ENCODE assay signal across 18 cellular contexts in genomic region chr7:116443646-116444045, GRCh38. TPM values are rescaled to one million over a fixed set of nuclear protein-coding genes. Genes with fewer than 3 reads are reported as not detected.
DNase-seq lines count a peak whose midpoint lies in the region; ATAC-seq and TF ChIP-seq lines count a peak whose summit lies in the region.
"Had no signal": no experiment of that assay in that cellular context is flagged by ENCODE, and none has a peak within 500 bp of the region (broad histone marks: within the 10 kb centered on the region; RNA-seq: fewer than 3 reads in every experiment).

No MANE protein-coding gene starts in this region.

- no peaks in the 10 kb centered on the region for H3K27me3 ChIP-seq in mammary epithelial cell (ENCODE audit: insufficient read depth, low read length)
- H3K27me3 ChIP-seq in osteoblast (ENCODE audit: insufficient read depth, low read length) = no peaks in the 10 kb centered on the region
- H3K27me3 ChIP-seq: adrenal gland, Peyer's patch had no signal

- H2AFZ ChIP-seq in mammary epithelial cell (ENCODE audit: low read depth, low read length) (no peak overlapping the region), osteoblast (ENCODE audit: low read length) (no peak overlapping the region)
- H2AFZ ChIP-seq: parathyroid adenoma had no signal

- H3K36me3 ChIP-seq in mammary epithelial cell (ENCODE audit: insufficient read depth, low read length) = no peaks in the 10 kb centered on the region
- H3K36me3 ChIP-seq in osteoblast (ENCODE audit: insufficient read depth, low read length) = no peaks in the 10 kb centered on the region
- H3K36me3 ChIP-seq: adrenal gland, Peyer's patch had no signal

- no peaks in the 10 kb centered on the region for H3K4me1 Mint-ChIP-seq in activated CD4-positive, alpha-beta memory T cell treated with anti-CD3 and anti-CD28 coated beads for 36 hours (ENCODE audit: low read depth)
- H3K4me1 Mint-ChIP-seq in mesothelial cell of epicardium = peaks cover 21% of the 10 kb centered on the region
- H3K4me1 Mint-ChIP-seq in effector memory CD8-positive, alpha-beta T cell (ENCODE audit: low read depth in 2 of 2) = no peaks in the 10 kb centered on the region

- no peaks in the 10 kb centered on the region for H3K36me3 Mint-ChIP-seq in activated CD4-positive, alpha-beta memory T cell treated with anti-CD3 and anti-CD28 coated beads for 36 hours
- no peaks in the 10 kb centered on the region for H3K36me3 Mint-ChIP-seq in mesothelial cell of epicardium
- no peaks in the 10 kb centered on the region for H3K36me3 Mint-ChIP-seq in effector memory CD8-positive, alpha-beta T cell (ENCODE audit: insufficient read depth)

- H3K27ac ChIP-seq in mammary epithelial cell (ENCODE audit: insufficient read depth, low read depth, low read length) (peak overlapping the region; percentile 98), osteoblast (ENCODE audit: low read depth, low read length) (peak overlapping the region; percentile 76)
- H3K27ac ChIP-seq: adrenal gland, parathyroid adenoma, Peyer's patch had no signal

- H3K79me2 ChIP-seq in mammary epithelial cell (ENCODE audit: insufficient read depth, low read length) (no peaks in the 10 kb centered on the region), osteoblast (ENCODE audit: insufficient read depth, low read length) (no peaks in the 10 kb centered on the region)
- H3K79me2 ChIP-seq: parathyroid adenoma had no signal

- peaks cover 15% of the 10 kb centered on the region for H3K27me3 Mint-ChIP-seq in activated CD4-positive, alpha-beta memory T cell treated with anti-CD3 and anti-CD28 coated beads for 36 hours
- no peaks in the 10 kb centered on the region for H3K27me3 Mint-ChIP-seq in mesothelial cell of epicardium (ENCODE audit: low read depth)
- H3K27me3 Mint-ChIP-seq in effector memory CD8-positive, alpha-beta T cell = peaks cover 21 to 23% of the 10 kb centered on the region in 2 donors

- peak overlapping the region; percentile 54 for H3K9ac ChIP-seq in mammary epithelial cell (ENCODE audit: insufficient read depth, low read length)
- H3K9ac ChIP-seq: parathyroid adenoma had no signal

- no peak overlapping the region for H3K4me3 Mint-ChIP-seq in activated CD4-positive, alpha-beta memory T cell treated with anti-CD3 and anti-CD28 coated beads for 36 hours
- H3K4me3 Mint-ChIP-seq in mesothelial cell of epicardium = no peak overlapping the region
- H3K4me3 Mint-ChIP-seq in effector memory CD8-positive, alpha-beta T cell = no peak overlapping the region
- H3K4me3 Mint-ChIP-seq: activated T-cell treated with anti-CD3 and anti-CD28 coated beads, Interleukin-2, amount 50 U/mL, for 72 hours had no signal

- H3K4me3 ChIP-seq in mammary epithelial cell (replicated peaks in 1 of 3; ENCODE audit: insufficient read depth in 1 of 3, low read depth in 2 of 3, low read length in 3 of 3) (no peak overlapping the region), osteoblast (ENCODE audit: insufficient read depth, low read length) (no peak overlapping the region)
- H3K4me3 ChIP-seq: adrenal gland, Peyer's patch, skin epidermis had no signal

- peak; percentile 10 for DNase-seq in COLO668 (lab: John Stamatoyannopoulos, UW; ENCODE audit: unreplicated experiment)
- peak; percentile 84 for DNase-seq in NCI-H748 (lab: John Stamatoyannopoulos, UW; ENCODE audit: unreplicated experiment)
- DNase-seq in mammary epithelial cell = no peak
- DNase-seq in osteoblast (ENCODE audit: insufficient read length, low spot score, missing footprints) = no peak
- DNase-seq in NCI-H128 (lab: John Stamatoyannopoulos, UW; ENCODE audit: unreplicated experiment) = no peak
- DNase-seq in activated CD4-positive, alpha-beta memory T cell treated with anti-CD3 and anti-CD28 coated beads for 36 hours = no peak
- no peak for DNase-seq in mesothelial cell of epicardium (ENCODE audit: low spot score in 2 of 2, unreplicated experiment in 2 of 2)
- DNase-seq in effector memory CD8-positive, alpha-beta T cell = no peak
- DNase-seq: activated CD4-positive, alpha-beta T cell treated with anti-CD3 and anti-CD28 coated beads, Interleukin-2, amount 50 U/mL, for 4 hours; activated T-cell treated with anti-CD3 and anti-CD28 coated beads, Interleukin-2, amount 50 U/mL, for 72 hours; adrenal gland; NCI-H2171; NCI-H774; Peyer's patch; stimulated activated CD4-positive, alpha-beta T cell treated with anti-CD3 and anti-CD28 coated beads, Interleukin-4, amount 100 ng/mL, for 4 hours; stimulated activated CD8-positive, alpha-beta memory T cell treated with anti-CD3 and anti-CD28 coated beads, Interleukin-4, amount 100 ng/mL, for 48 hours had no signal

- peaks cover 30% of the 10 kb centered on the region for H3K4me1 ChIP-seq in mammary epithelial cell (ENCODE audit: insufficient read depth, low read length)
- H3K4me1 ChIP-seq in osteoblast (ENCODE audit: insufficient read depth, low read length) = peaks cover 51% of the 10 kb centered on the region
- H3K4me1 ChIP-seq: adrenal gland, parathyroid adenoma, Peyer's patch had no signal

- WGBS in mammary epithelial cell (ENCODE audit: low coverage, missing lambda C conversion rate) = 95% methylated on average over 3 of the region's 3 CpGs

- TSS peak; percentile 94 for BruUV-seq in mammary epithelial cell (replicated peaks; lab: Mats Ljungman, UMichigan)

- H3K4me2 ChIP-seq in mammary epithelial cell (ENCODE audit: insufficient read depth, low read depth, low read length) = peak overlapping the region; percentile 29
- peak overlapping the region; percentile 48 for H3K4me2 ChIP-seq in osteoblast (ENCODE audit: insufficient read depth, low read length)

- no peaks in the 10 kb centered on the region for H4K20me1 ChIP-seq in mammary epithelial cell (ENCODE audit: insufficient read depth, low read length)
- H4K20me1 ChIP-seq in osteoblast (ENCODE audit: insufficient read depth, low read length) = no peaks in the 10 kb centered on the region

- H3K9me3 ChIP-seq in mammary epithelial cell (replicated peaks; ENCODE audit: insufficient read depth, low read length) (no peaks in the 10 kb centered on the region), osteoblast (ENCODE audit: low read depth, low read length) (no peaks in the 10 kb centered on the region)
- H3K9me3 ChIP-seq: adrenal gland, Peyer's patch had no signal

- TF ChIP-seq CTCF in mammary epithelial cell (conservative IDR thresholded peaks at IDR 0.05 in 1 of 2, IDR thresholded peaks at IDR 0.05 in 1 of 2; ENCODE audit: extremely low read depth in 1 of 2, insufficient read depth in 1 of 2, low read depth in 1 of 2, low read length in 2 of 2) = no peak
- no peak for TF ChIP-seq CTCF in osteoblast (IDR thresholded peaks at IDR 0.05; ENCODE audit: extremely low read depth, low read depth, low read length)
- TF ChIP-seq CTCF in mesothelial cell of epicardium (IDR thresholded peaks at IDR 0.05; ENCODE audit: unreplicated experiment) = no peak

- intact Hi-C loops in mammary epithelial cell (cut with micrococcal nuclease) = loop anchor here (1.0 to 10.0 kb wide), 4 partner anchors 49 to 89 kb away; no protein-coding TSS in a partner anchor
- intact Hi-C loops in activated CD4-positive, alpha-beta memory T cell treated with anti-CD3 and anti-CD28 coated beads for 36 hours (cut with micrococcal nuclease) = no loop called here

- CTCF ChIA-PET in mammary epithelial cell (lab: Charles Lee; ENCODE audit: low non-redundant PET) = interaction anchor here (1.1 kb wide), 1 partner anchor 79 kb away, joined by 3 read pairs; no protein-coding TSS in a partner anchor
- CTCF ChIA-PET in activated CD4-positive, alpha-beta memory T cell treated with anti-CD3 and anti-CD28 coated beads for 36 hours (lab: Charles Lee) = no interaction called here

- ATAC-seq in effector memory CD8-positive, alpha-beta T cell (replicated peaks) = no peak
- ATAC-seq: activated T-cell treated with anti-CD3 and anti-CD28 coated beads, Interleukin-2, amount 50 U/mL, for 72 hours had no signal

- no peak overlapping the region for H3K27ac Mint-ChIP-seq in activated CD4-positive, alpha-beta memory T cell treated with anti-CD3 and anti-CD28 coated beads for 36 hours
- H3K27ac Mint-ChIP-seq in mesothelial cell of epicardium = no peak overlapping the region
- no peak overlapping the region for H3K27ac Mint-ChIP-seq in effector memory CD8-positive, alpha-beta T cell
- H3K27ac Mint-ChIP-seq: activated T-cell treated with anti-CD3 and anti-CD28 coated beads, Interleukin-2, amount 50 U/mL, for 72 hours had no signal

- in situ Hi-C loops in mammary epithelial cell (cut with MboI; ENCODE audit: low sequenced_read_pairs in 2 of 2) = no loop called here

- dilution Hi-C loops in mammary epithelial cell (cut with HindIII; ENCODE audit: low sequenced_read_pairs) = no loop called here

- POLR2A ChIA-PET in activated CD4-positive, alpha-beta memory T cell treated with anti-CD3 and anti-CD28 coated beads for 36 hours (lab: Charles Lee) = no interaction called here

- H3K9me3 Mint-ChIP-seq in activated CD4-positive, alpha-beta memory T cell treated with anti-CD3 and anti-CD28 coated beads for 36 hours = no peaks in the 10 kb centered on the region
- H3K9me3 Mint-ChIP-seq in mesothelial cell of epicardium = no peaks in the 10 kb centered on the region
- H3K9me3 Mint-ChIP-seq in effector memory CD8-positive, alpha-beta T cell = no peaks in the 10 kb centered on the region

RNA-seq across cellular contexts. Expression of gene CAV2, which starts 55.9 kb away (rescaled TPM):
- total RNA-seq in mammary epithelial cell = 100 to 1,000 TPM; 253 to 385 TPM
- polyA plus RNA-seq in mammary epithelial cell = 402 TPM
- polyA minus RNA-seq in mammary epithelial cell = 674 TPM
- 62.8 and 67.3 TPM in 2 replicates for total RNA-seq in osteoblast
- total RNA-seq in activated CD4-positive, alpha-beta memory T cell treated with anti-CD3 and anti-CD28 coated beads for 36 hours = not detected
- total RNA-seq in mesothelial cell of epicardium = 8.5 to 10.8 TPM (median 8.9 TPM) in 3 replicates
- total RNA-seq: activated T-cell treated with anti-CD3 and anti-CD28 coated beads, Interleukin-2, amount 50 U/mL, for 72 hours had no signal

Comparison
In these comparisons a context has a peak if more than half of its experiments do, and no peak if none do; other contexts are left out.
1. DNase-seq: peak in COLO668 (single experiment) and NCI-H748 (single experiment); none in mammary epithelial cell (single experiment), osteoblast (single experiment), NCI-H128 (single experiment), activated CD4-positive, alpha-beta memory T cell treated with anti-CD3 and anti-CD28 coated beads for 36 hours (single experiment), mesothelial cell of epicardium (0 of 2) and effector memory CD8-positive, alpha-beta T cell (0 of 3).